Comparison of ENCODE assay signal across 1 cellular context in genomic region chr19:47608074-47608907, GRCh38.
TF ChIP-seq lines count a peak whose summit lies in the region.

No MANE protein-coding gene starts in this region.

TF ChIP-seq in HEK293, 187 proteins besides CTCF, POLR2A, EP300 and RAD21 (continued from another document and continues in another):
- TF ChIP-seq, protein P1, sequence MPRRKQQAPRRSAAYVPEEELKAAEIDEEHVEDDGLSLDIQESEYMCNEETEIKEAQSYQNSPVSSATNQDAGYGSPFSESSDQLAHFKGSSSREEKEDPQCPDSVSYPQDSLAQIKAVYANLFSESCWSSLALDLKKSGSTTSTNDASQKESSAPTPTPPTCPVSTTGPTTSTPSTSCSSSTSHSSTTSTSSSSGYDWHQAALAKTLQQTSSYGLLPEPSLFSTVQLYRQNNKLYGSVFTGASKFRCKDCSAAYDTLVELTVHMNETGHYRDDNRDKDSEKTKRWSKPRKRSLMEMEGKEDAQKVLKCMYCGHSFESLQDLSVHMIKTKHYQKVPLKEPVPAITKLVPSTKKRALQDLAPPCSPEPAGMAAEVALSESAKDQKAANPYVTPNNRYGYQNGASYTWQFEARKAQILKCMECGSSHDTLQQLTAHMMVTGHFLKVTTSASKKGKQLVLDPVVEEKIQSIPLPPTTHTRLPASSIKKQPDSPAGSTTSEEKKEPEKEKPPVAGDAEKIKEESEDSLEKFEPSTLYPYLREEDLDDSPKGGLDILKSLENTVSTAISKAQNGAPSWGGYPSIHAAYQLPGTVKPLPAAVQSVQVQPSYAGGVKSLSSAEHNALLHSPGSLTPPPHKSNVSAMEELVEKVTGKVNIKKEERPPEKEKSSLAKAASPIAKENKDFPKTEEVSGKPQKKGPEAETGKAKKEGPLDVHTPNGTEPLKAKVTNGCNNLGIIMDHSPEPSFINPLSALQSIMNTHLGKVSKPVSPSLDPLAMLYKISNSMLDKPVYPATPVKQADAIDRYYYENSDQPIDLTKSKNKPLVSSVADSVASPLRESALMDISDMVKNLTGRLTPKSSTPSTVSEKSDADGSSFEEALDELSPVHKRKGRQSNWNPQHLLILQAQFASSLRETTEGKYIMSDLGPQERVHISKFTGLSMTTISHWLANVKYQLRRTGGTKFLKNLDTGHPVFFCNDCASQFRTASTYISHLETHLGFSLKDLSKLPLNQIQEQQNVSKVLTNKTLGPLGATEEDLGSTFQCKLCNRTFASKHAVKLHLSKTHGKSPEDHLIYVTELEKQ (tag by site-specific recombination; IDR thresholded peaks at IDR 0.05; ENCODE audit: borderline replicate concordance), result no peak
- TF ChIP-seq, protein P2, sequence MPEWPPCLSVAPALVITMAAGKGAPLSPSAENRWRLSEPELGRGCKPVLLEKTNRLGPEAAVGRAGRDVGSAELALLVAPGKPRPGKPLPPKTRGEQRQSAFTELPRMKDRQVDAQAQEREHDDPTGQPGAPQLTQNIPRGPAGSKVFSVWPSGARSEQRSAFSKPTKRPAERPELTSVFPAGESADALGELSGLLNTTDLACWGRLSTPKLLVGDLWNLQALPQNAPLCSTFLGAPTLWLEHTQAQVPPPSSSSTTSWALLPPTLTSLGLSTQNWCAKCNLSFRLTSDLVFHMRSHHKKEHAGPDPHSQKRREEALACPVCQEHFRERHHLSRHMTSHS (tag by site-specific recombination; IDR thresholded peaks at IDR 0.05), result no peak
- TF ChIP-seq ZNF701 (tag by site-specific recombination; IDR thresholded peaks at IDR 0.05) (no peak), ZBTB49 (tag by site-specific recombination; IDR thresholded peaks at IDR 0.05; ENCODE audit: low read depth) (no peak), ZNF791 (tag by site-specific recombination; IDR thresholded peaks at IDR 0.05) (no peak), ZNF600 (tag by site-specific recombination; IDR thresholded peaks at IDR 0.05) (peak; percentile 69), ZSCAN4 (tag by site-specific recombination; IDR thresholded peaks at IDR 0.05) (no peak), ZNF114 (tag by site-specific recombination; IDR thresholded peaks at IDR 0.05) (no peak), KLF8 (tag by site-specific recombination; IDR thresholded peaks at IDR 0.05) (peak; percentile 92; the same call in 1 of the 2 replicates), ZNF416 (tag by site-specific recombination; IDR thresholded peaks at IDR 0.05) (no peak), KLF16 (tag by site-specific recombination; IDR thresholded peaks at IDR 0.05) (peak; percentile 91), ZNF654 (tag by site-specific recombination; IDR thresholded peaks at IDR 0.05; ENCODE audit: low read depth) (no peak), ZNF324 (tag by site-specific recombination; IDR thresholded peaks at IDR 0.05) (no peak), MEIS1 (CRISPR knock-in tag; IDR thresholded peaks at IDR 0.05; ENCODE audit: borderline replicate concordance) (no peak), ZNF792 (tag by site-specific recombination; IDR thresholded peaks at IDR 0.05) (peak; percentile 68; the same call in 1 of the 2 replicates), ZBTB1 (tag by site-specific recombination; IDR thresholded peaks at IDR 0.05) (no peak), PRDM1 (tag by site-specific recombination; IDR thresholded peaks at IDR 0.05) (no peak), ZNF155 (tag by site-specific recombination; IDR thresholded peaks at IDR 0.05) (no peak), KLF17 (tag by site-specific recombination; IDR thresholded peaks at IDR 0.05) (peak; percentile 54; the same call in 1 of the 2 replicates), ZNF239 (tag by site-specific recombination; IDR thresholded peaks at IDR 0.05) (no peak), ZNF777 (tag by site-specific recombination; IDR thresholded peaks at IDR 0.05; ENCODE audit: borderline replicate concordance) (peak; percentile 76; the same call in 1 of the 2 replicates), ZNF521 (tag by site-specific recombination; IDR thresholded peaks at IDR 0.05) (no peak), KLF9 (tag by site-specific recombination; IDR thresholded peaks at IDR 0.05; ENCODE audit: low read depth) (peak; percentile 84), ZNF23 (tag by site-specific recombination; IDR thresholded peaks at IDR 0.05; ENCODE audit: borderline replicate concordance) (no peak), ZNF585B (tag by site-specific recombination; IDR thresholded peaks at IDR 0.05) (no peak), ZNF692 (tag by site-specific recombination; IDR thresholded peaks at IDR 0.05) (peak; percentile 69), HOXC10 (CRISPR knock-in tag; IDR thresholded peaks at IDR 0.05) (no peak), ZNF202 (tag by site-specific recombination; IDR thresholded peaks at IDR 0.05; ENCODE audit: borderline replicate concordance) (no peak), GLIS2 (tag by site-specific recombination; IDR thresholded peaks at IDR 0.05) (peak; percentile 81), ZNF138 (tag by site-specific recombination; IDR thresholded peaks at IDR 0.05; ENCODE audit: borderline replicate concordance) (no peak), ZSCAN16 (tag by site-specific recombination; IDR thresholded peaks at IDR 0.05) (no peak), REPIN1 (tag by site-specific recombination; IDR thresholded peaks at IDR 0.05; ENCODE audit: low read depth) (peak; percentile 47; the same call in 1 of the 2 replicates), SCRT1 (tag by site-specific recombination; IDR thresholded peaks at IDR 0.05; ENCODE audit: borderline replicate concordance) (no peak), GLI2 (tag by site-specific recombination; IDR thresholded peaks at IDR 0.05; ENCODE audit: borderline replicate concordance, low read depth) (no peak), ZNF621 (tag by site-specific recombination; IDR thresholded peaks at IDR 0.05) (no peak)
- TF ChIP-seq, protein P3, sequence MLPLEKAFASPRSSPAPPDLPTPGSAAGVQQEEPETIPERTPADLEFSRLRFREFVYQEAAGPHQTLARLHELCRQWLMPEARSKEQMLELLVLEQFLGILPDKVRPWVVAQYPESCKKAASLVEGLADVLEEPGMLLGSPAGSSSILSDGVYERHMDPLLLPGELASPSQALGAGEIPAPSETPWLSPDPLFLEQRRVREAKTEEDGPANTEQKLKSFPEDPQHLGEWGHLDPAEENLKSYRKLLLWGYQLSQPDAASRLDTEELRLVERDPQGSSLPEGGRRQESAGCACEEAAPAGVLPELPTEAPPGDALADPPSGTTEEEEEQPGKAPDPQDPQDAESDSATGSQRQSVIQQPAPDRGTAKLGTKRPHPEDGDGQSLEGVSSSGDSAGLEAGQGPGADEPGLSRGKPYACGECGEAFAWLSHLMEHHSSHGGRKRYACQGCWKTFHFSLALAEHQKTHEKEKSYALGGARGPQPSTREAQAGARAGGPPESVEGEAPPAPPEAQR (tag by site-specific recombination; IDR thresholded peaks at IDR 0.05), result no peak
- TF ChIP-seq, protein P4, sequence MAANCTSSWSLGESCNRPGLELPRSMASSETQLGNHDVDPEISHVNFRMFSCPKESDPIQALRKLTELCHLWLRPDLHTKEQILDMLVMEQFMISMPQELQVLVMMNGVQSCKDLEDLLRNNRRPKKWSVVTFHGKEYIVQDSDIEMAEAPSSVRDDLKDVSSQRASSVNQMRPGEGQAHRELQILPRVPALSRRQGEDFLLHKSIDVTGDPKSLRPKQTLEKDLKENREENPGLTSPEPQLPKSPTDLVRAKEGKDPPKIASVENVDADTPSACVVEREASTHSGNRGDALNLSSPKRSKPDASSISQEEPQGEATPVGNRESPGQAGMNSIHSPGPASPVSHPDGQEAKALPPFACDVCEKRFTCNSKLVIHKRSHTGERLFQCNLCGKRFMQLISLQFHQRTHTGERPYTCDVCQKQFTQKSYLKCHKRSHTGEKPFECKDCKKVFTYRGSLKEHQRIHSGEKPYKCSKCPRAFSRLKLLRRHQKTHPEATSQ (tag by site-specific recombination; IDR thresholded peaks at IDR 0.05), result no peak
- TF ChIP-seq, protein P5, sequence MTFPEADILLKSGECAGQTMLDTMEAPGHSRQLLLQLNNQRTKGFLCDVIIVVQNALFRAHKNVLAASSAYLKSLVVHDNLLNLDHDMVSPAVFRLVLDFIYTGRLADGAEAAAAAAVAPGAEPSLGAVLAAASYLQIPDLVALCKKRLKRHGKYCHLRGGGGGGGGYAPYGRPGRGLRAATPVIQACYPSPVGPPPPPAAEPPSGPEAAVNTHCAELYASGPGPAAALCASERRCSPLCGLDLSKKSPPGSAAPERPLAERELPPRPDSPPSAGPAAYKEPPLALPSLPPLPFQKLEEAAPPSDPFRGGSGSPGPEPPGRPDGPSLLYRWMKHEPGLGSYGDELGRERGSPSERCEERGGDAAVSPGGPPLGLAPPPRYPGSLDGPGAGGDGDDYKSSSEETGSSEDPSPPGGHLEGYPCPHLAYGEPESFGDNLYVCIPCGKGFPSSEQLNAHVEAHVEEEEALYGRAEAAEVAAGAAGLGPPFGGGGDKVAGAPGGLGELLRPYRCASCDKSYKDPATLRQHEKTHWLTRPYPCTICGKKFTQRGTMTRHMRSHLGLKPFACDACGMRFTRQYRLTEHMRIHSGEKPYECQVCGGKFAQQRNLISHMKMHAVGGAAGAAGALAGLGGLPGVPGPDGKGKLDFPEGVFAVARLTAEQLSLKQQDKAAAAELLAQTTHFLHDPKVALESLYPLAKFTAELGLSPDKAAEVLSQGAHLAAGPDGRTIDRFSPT (tag by site-specific recombination; IDR thresholded peaks at IDR 0.05), result no peak
- TF ChIP-seq, protein P6, sequence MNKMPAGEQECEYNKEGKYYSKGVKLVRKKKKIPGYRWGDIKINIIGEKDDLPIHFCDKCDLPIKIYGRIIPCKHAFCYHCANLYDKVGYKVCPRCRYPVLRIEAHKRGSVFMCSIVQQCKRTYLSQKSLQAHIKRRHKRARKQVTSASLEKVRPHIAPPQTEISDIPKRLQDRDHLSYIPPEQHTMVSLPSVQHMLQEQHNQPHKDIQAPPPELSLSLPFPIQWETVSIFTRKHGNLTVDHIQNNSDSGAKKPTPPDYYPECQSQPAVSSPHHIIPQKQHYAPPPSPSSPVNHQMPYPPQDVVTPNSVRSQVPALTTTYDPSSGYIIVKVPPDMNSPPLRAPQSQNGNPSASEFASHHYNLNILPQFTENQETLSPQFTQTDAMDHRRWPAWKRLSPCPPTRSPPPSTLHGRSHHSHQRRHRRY (tag by site-specific recombination; IDR thresholded peaks at IDR 0.05), result no peak
- TF ChIP-seq, protein P7, sequence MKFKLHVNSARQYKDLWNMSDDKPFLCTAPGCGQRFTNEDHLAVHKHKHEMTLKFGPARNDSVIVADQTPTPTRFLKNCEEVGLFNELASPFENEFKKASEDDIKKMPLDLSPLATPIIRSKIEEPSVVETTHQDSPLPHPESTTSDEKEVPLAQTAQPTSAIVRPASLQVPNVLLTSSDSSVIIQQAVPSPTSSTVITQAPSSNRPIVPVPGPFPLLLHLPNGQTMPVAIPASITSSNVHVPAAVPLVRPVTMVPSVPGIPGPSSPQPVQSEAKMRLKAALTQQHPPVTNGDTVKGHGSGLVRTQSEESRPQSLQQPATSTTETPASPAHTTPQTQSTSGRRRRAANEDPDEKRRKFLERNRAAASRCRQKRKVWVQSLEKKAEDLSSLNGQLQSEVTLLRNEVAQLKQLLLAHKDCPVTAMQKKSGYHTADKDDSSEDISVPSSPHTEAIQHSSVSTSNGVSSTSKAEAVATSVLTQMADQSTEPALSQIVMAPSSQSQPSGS (tag by site-specific recombination; IDR thresholded peaks at IDR 0.05; ENCODE audit: low read depth), result no peak
